Comparison of ENCODE assay signal across 8 cellular contexts in the genomic region with DNA sequence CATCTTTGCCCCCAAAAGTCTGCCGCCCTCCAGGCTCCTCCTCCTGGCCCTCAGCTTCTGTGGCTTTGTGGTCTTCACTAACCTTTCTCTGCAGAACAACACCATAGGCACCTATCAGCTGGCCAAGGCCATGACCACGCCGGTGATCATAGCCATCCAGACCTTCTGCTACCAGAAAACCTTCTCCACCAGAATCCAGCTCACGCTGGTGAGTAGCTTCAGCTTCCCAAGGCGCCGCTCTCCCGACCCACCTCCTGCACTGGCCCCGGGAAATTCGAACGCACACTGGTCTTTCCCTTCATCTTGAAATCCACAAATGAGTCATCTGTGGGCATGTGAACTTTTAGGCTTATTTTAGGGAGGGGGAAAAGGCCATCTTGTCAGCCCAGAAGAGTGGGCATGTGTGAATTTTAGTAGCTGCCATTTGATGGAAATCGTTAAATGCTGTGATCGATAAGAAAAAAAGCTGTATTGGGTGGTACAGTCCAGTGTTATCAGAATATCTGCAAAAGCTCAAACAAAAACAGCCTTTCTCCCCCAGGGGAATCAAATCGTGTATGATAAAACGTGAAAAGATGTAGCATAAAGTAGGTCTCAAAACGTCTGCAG. TPM values are rescaled to one million over a fixed set of nuclear protein-coding genes. Genes with fewer than 3 reads are reported as not detected.
DNase-seq lines count a peak whose midpoint lies in the region; ATAC-seq and TF ChIP-seq lines count a peak whose summit lies in the region.

No MANE protein-coding gene starts in this region.

- no peaks in the 10 kb centered on the region for H3K27me3 ChIP-seq in SU-DHL-6 (ENCODE audit: low read length)
- no peaks in the 10 kb centered on the region for H3K27me3 ChIP-seq in hepatocyte
- no peaks in the 10 kb centered on the region for H3K27me3 ChIP-seq in psoas muscle (ENCODE audit: insufficient read depth in 3 of 3, low read length in 2 of 3)

- no peaks in the 10 kb centered on the region for H3K9me3 Mint-ChIP-seq in IgD-negative memory B cell

- peak overlapping the region in 2 of 3 donors; percentile 82 to 96 for H3K27ac Mint-ChIP-seq in IgD-negative memory B cell

- peaks cover 28 to 49% (median 34%) of the 10 kb centered on the region in 3 donors for H3K4me1 Mint-ChIP-seq in IgD-negative memory B cell

- peak overlapping the region; percentile 75 for H3K9ac ChIP-seq in SU-DHL-6 (ENCODE audit: low read length)

- H3K27me3 Mint-ChIP-seq in IgD-negative memory B cell, result no peaks in the 10 kb centered on the region

- H3K4me3 ChIP-seq in SU-DHL-6 (ENCODE audit: insufficient read depth, low read length, poor library complexity, severe bottlenecking), result peak overlapping the region; percentile 62
- peak overlapping the region; percentile 63 for H3K4me3 ChIP-seq in astrocyte of the cerebellum (ENCODE audit: low read depth, low read length)
- peak overlapping the region; percentile 95 for H3K4me3 ChIP-seq in hepatocyte
- H3K4me3 ChIP-seq in psoas muscle, result peak overlapping the region; percentile 85

- H3K9me2 ChIP-seq in SU-DHL-6 (replicated peaks; ENCODE audit: insufficient read depth, low read length) (no peaks in the 10 kb centered on the region), hepatocyte (replicated peaks; ENCODE audit: insufficient read depth) (no peaks in the 10 kb centered on the region)

- H4K20me1 ChIP-seq in SU-DHL-6 (ENCODE audit: low read depth, low read length) (no peaks in the 10 kb centered on the region), hepatocyte (ENCODE audit: insufficient read depth, poor library complexity, severe bottlenecking) (no peaks in the 10 kb centered on the region)

- H3K27ac ChIP-seq in SU-DHL-6 (ENCODE audit: low read depth, low read length), result peak overlapping the region; percentile 53
- H3K27ac ChIP-seq in hepatocyte, result peak overlapping the region; percentile 84
- peak overlapping the region; percentile 76 for H3K27ac ChIP-seq in psoas muscle

- peak overlapping the region; percentile 91 to 100 (median 98) for H3K4me3 Mint-ChIP-seq in IgD-negative memory B cell

- peaks cover 11% of the 10 kb centered on the region for H3K36me3 ChIP-seq in SU-DHL-6 (ENCODE audit: low read length)
- no peaks in the 10 kb centered on the region for H3K36me3 ChIP-seq in hepatocyte (replicated peaks; ENCODE audit: insufficient read depth, low read depth)
- peaks cover 0 to 24% of the 10 kb centered on the region in 2 donors for H3K36me3 ChIP-seq in psoas muscle (ENCODE audit: insufficient read depth in 1 of 2, low read depth in 1 of 2)

- TF ChIP-seq CTCF in SU-DHL-6 (IDR thresholded peaks at IDR 0.05; ENCODE audit: insufficient read depth, low read length, poor library complexity, severe bottlenecking) (no peak), astrocyte of the cerebellum (IDR thresholded peaks at IDR 0.05; ENCODE audit: low read depth, low read length, missing control alignments) (no peak), hepatocyte (IDR thresholded peaks at IDR 0.05; ENCODE audit: poor library complexity) (no peak), psoas muscle (IDR thresholded peaks at IDR 0.05) (no peak)

- intact Hi-C loops in psoas muscle (cut with DNase I), result loop anchor here (5.0 to 10.0 kb wide), 2 partner anchors 61 to 522 kb away; partner anchors contain the start of genes MDM2 (in 2 of the 2) and IL26 (in 1 of the 2)

- H3K79me2 ChIP-seq in SU-DHL-6 (ENCODE audit: insufficient read depth, low read length) (peaks cover 19% of the 10 kb centered on the region), hepatocyte (peaks cover 24% of the 10 kb centered on the region)

- peaks cover 29% of the 10 kb centered on the region for H3F3A ChIP-seq in SU-DHL-6 (ENCODE audit: insufficient read depth)

- WGBS in hepatocyte (ENCODE audit: low lambda C conversion rate, missing lambda C conversion rate), result 7% methylated on average over 15 of the region's 15 CpGs
- WGBS in psoas muscle, 3 donors, result 6 to 8% (median 7%) methylated on average over 15 of the region's 15 CpGs

- ATAC-seq in GM21737 (IDR thresholded peaks at IDR 0.05; ENCODE audit: unreplicated experiment) (peak; percentile 28), psoas muscle (peak; percentile 38 to 67 (median 52))

- peak; percentile 70 for DNase-seq in ELF-1 (ENCODE audit: low read depth, low spot score)
- DNase-seq in astrocyte of the cerebellum (ENCODE audit: low read depth), result peak; percentile 11
- DNase-seq in hepatocyte (ENCODE audit: low spot score), result peak; percentile 83
- DNase-seq in psoas muscle, result peak; percentile 65 to 76
- no peak for DNase-seq in NCI-H2196 (lab: John Stamatoyannopoulos, UW; ENCODE audit: unreplicated experiment)

- no peaks in the 10 kb centered on the region for H3K9me3 ChIP-seq in SU-DHL-6 (ENCODE audit: insufficient read depth, low read length)
- H3K9me3 ChIP-seq in hepatocyte (ENCODE audit: low read depth), result no peaks in the 10 kb centered on the region
- no peaks in the 10 kb centered on the region for H3K9me3 ChIP-seq in psoas muscle

- in situ Hi-C loops in astrocyte of the cerebellum (cut with HindIII; ENCODE audit: low sequenced_read_pairs), result no loop called here

- H3K4me2 ChIP-seq in SU-DHL-6 (ENCODE audit: low read depth, low read length, poor library complexity, severe bottlenecking) (peak overlapping the region; percentile 87), hepatocyte (peak overlapping the region; percentile 88)

- peaks cover 8% of the 10 kb centered on the region for H3K4me1 ChIP-seq in hepatocyte (ENCODE audit: insufficient read depth)
- H3K4me1 ChIP-seq in psoas muscle, result peaks cover 17% of the 10 kb centered on the region

- peak overlapping the region; percentile 46 for H2AFZ ChIP-seq in SU-DHL-6 (ENCODE audit: low read depth, low read length, severe bottlenecking)
- peak overlapping the region; percentile 94 for H2AFZ ChIP-seq in hepatocyte

- H3K36me3 Mint-ChIP-seq in IgD-negative memory B cell, result no peaks in the 10 kb centered on the region

RNA-seq across cellular contexts. Expression of gene SLC35E3, which starts 0.7 kb away (rescaled TPM):
- 15.2 TPM for polyA plus RNA-seq in IgD-negative memory B cell
- 3.3 and 3.5 TPM in 2 replicates for total RNA-seq in hepatocyte
- polyA plus RNA-seq in hepatocyte, result 11.4 and 11.7 TPM in 2 replicates
- total RNA-seq in psoas muscle, result 1 to 10 TPM; 4.2 to 7.5 (median 6.0) TPM
- polyA plus RNA-seq in psoas muscle, result 1 to 10 TPM; 2.9 to 3.6 (median 2.9) TPM

RNA-seq across cellular contexts. Expression of gene NUP107, which starts 59.9 kb away (rescaled TPM):
- polyA plus RNA-seq in IgD-negative memory B cell (28.9 TPM), hepatocyte (23.0 and 27.6 TPM in 2 replicates), psoas muscle (10 to 100 TPM in 2 of 3 donors, 1 to 10 TPM in 1; 9.2 to 22.8 (median 15.2) TPM)
- total RNA-seq in hepatocyte (24.5 and 40.1 TPM in 2 replicates), psoas muscle (10 to 100 TPM; 17.6 to 21.1 (median 20.2) TPM)
